Comparison of ENCODE assay signal across 13 cellular contexts in the genomic region with DNA sequence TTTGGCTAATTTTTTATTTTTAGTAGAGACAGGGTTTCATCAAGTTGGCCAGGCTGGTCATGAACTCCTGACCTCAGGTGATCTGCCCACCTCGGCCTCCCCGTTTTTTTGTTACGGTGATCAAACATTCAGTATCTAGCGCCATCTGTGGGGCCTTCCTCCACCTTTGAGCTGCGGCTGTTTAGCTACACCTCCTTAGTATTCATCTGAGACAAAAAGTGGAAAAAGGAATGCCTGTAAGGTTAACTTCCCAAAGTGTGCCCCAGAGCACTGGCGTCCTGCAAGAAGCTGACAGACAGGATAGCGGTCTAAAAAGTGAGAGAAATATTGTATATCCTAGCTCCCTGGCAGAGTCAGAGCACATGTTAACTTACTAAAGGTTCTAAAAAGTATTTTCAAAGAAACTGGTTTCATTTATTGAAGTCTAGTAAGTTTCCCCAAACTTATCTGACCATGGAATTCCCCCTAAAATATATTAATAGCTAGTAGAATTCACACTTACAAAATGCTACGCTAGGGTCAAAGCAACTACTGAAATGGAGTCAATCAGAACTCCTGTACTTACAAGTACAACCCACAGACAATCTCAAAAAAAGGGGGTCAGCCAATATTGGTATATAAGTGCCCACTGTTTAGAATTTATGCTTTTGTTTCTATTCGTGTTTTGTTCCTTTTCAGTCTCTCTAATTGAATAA.
DNase-seq lines count a peak whose midpoint lies in the region; ATAC-seq and TF ChIP-seq lines count a peak whose summit lies in the region.
"Had no signal": no experiment of that assay in that cellular context is flagged by ENCODE, and none has a peak within 500 bp of the region (broad histone marks: within the 10 kb centered on the region; RNA-seq: fewer than 3 reads in every experiment).

No MANE protein-coding gene starts in this region.

- H3K9ac ChIP-seq in KMS-11, result no peak overlapping the region

- no peaks in the 10 kb centered on the region for H4K20me1 ChIP-seq in KMS-11 (ENCODE audit: insufficient read depth)

- H3K4me2 ChIP-seq in KMS-11, result peak overlapping the region; percentile 31

- no peak overlapping the region for H3K4me3 ChIP-seq in KMS-11 (IDR thresholded peaks at IDR 0.05; ENCODE audit: insufficient read depth, low read depth, low read length)
- H3K4me3 ChIP-seq: skin epidermis had no signal

- H3K27ac ChIP-seq in KMS-11, result no peak overlapping the region

- no peaks in the 10 kb centered on the region for H3K36me3 ChIP-seq in KMS-11 (ENCODE audit: insufficient read depth)

- H3K4me1 ChIP-seq in KMS-11 (ENCODE audit: low read depth, poor library complexity, severe bottlenecking), result peaks cover 75% of the 10 kb centered on the region

- DNase-seq in ELF-1 (ENCODE audit: low read depth, low spot score) (peak; percentile 58), iPS-NIHi11 (ENCODE audit: low spot score) (peak; percentile 21), pons (ENCODE audit: low spot score) (no peak), SW480 (ENCODE audit: low spot score) (no peak)
- peak; percentile 56 for DNase-seq in activated T-cell treated with anti-CD3 and anti-CD28 coated beads, Interleukin-2, amount 50 U/mL, for 48 hours
- DNase-seq: cortex of kidney, NCI-H2081 treated with DMSO at 0.1 percent for 48 hours, OCI-M1, T1000 had no signal

- no peak for TF ChIP-seq CTCF in KMS-11 (conservative IDR thresholded peaks at IDR 0.05; ENCODE audit: low read depth, low read length)

- H3K27me3 ChIP-seq in KMS-11 (ENCODE audit: insufficient read depth, low read depth), result no peaks in the 10 kb centered on the region

- no peak for ATAC-seq in GM21390 (IDR thresholded peaks at IDR 0.05; ENCODE audit: unreplicated experiment)
- ATAC-seq in GM21717 (IDR thresholded peaks at IDR 0.05; ENCODE audit: unreplicated experiment), result no peak

- H2AFZ ChIP-seq in KMS-11 (ENCODE audit: low read depth), result no peak overlapping the region

- peaks cover 59% of the 10 kb centered on the region; the same call in 1 of the 2 replicates for H3K79me2 ChIP-seq in KMS-11 (ENCODE audit: insufficient read depth, low read depth)

Comparison
In these comparisons a context has a peak if more than half of its experiments do, and no peak if none do; other contexts are left out.
1. DNase-seq: peak in ELF-1 (single experiment), activated T-cell treated with anti-CD3 and anti-CD28 coated beads, Interleukin-2, amount 50 U/mL, for 48 hours (2 of 2) and iPS-NIHi11 (single experiment); none in pons (single experiment) and SW480 (single experiment).